In the genomic region with DNA sequence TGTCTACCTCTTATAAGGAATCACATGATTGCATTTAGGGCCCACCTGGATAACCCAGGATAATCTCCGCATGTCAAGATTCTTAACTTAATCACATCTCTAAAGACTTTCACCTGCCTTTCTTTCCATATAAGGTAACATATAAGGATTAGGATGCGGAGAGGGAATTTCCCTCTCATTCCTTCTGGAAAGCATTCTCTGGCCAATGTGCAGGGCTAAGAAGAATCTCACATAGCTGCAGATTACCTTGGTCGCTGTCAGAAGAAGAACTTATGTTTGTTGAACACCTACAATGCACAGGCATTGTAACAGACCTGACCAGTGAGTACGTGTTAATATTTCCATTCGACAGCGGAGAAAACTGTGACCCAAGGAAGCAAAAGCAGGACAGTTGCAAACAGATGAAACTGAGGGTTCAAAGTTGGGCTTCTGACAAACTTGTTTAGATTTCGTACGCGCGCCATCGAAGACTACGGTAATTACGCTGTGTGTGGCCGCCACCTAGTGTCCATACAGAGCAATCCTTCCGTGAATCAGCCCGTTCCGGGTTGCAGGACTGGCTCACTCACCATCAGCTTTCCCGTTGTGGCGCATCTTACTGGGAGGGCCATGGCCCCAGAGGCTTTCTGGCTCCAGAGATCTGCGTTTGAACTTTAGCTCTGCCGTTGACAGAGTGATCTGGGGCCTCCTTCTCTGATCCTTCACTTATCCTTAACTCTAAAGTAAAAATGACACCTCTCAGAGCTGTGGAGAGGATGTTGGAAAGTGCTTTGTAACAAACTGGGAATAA, we compare ENCODE assay signal across 8 cellular contexts. TPM values are rescaled to one million over a fixed set of nuclear protein-coding genes. Genes with fewer than 3 reads are reported as not detected.
DNase-seq lines count a peak whose midpoint lies in the region; ATAC-seq and TF ChIP-seq lines count a peak whose summit lies in the region.

No MANE protein-coding gene starts in this region.

- DNase-seq in DMS114 treated with DMSO at 0.1 percent for 48 hours (lab: John Stamatoyannopoulos, UW; ENCODE audit: unreplicated experiment) (peak; percentile 55), HFFc6 (peak; percentile 54), NCI-H2227 treated with DMSO at 0.1 percent for 48 hours (lab: John Stamatoyannopoulos, UW) (peak; percentile 73), cerebellum (ENCODE audit: low spot score) (peak; percentile 60), left colon (peak; percentile 60 to 76)
- DNase-seq in activated CD4-positive, alpha-beta T cell treated with anti-CD3 and anti-CD28 coated beads for 24 hours (ENCODE audit: low read depth in 2 of 2), result peak; percentile 43 to 55
- DNase-seq in stimulated activated CD4-positive, alpha-beta T cell treated with anti-CD3 and anti-CD28 coated beads, Interleukin-2, amount 100 ng/mL, for 24 hours, result peak; percentile 71 to 76

- ATAC-seq in left colon, result peak; percentile 98
- ATAC-seq in GM21717 (IDR thresholded peaks at IDR 0.05; ENCODE audit: unreplicated experiment), result no peak

- H3K4me1 Mint-ChIP-seq in HFFc6 (ENCODE audit: low read depth), result peaks cover 22% of the 10 kb centered on the region

- no peaks in the 10 kb centered on the region for H3K36me3 Mint-ChIP-seq in HFFc6 (ENCODE audit: low read depth)

- peak; percentile 92 for TF ChIP-seq CTCF in HFFc6 (IDR thresholded peaks at IDR 0.05)

- H3K4me3 Mint-ChIP-seq in HFFc6, result peak overlapping the region; percentile 18; the same call in 1 of the 2 replicates

- H3K27ac Mint-ChIP-seq in HFFc6, result no peak overlapping the region

- H3K9me3 Mint-ChIP-seq in HFFc6, result no peaks in the 10 kb centered on the region

- intact Hi-C loops in left colon (cut with DNase I, micrococcal nuclease), result loop anchor here in 1 of 2 donors (5.0 kb wide), 1 partner anchor 396 kb away; no protein-coding TSS in a partner anchor

- peaks cover 27% of the 10 kb centered on the region for H3K27me3 Mint-ChIP-seq in HFFc6 (ENCODE audit: insufficient read depth)

RNA-seq across cellular contexts. Expression of a gene that starts 9.5 kb away (rescaled TPM):
- not detected for total RNA-seq in HFFc6 (2021; fragmentation: NEBNext Ultra II Directional; extraction: Animal tissue kit (Norgen Biotek cat#: 25700))
- total RNA-seq in cerebellum (0.18 TPM), left colon (under 1 TPM; 0.18 to 0.59 TPM)

RNA-seq across cellular contexts. Expression of a gene that starts 13.0 kb away (rescaled TPM):
- under 1 TPM; 0.35 to 0.89 (median 0.56) TPM for total RNA-seq in HFFc6 (2021; fragmentation: NEBNext Ultra II Directional; extraction: Animal tissue kit (Norgen Biotek cat#: 25700))
- total RNA-seq in cerebellum, result not detected
- total RNA-seq in left colon, result not detected

RNA-seq across cellular contexts. Expression of a gene that starts 28.0 kb away (rescaled TPM):
- not detected for total RNA-seq in HFFc6 (2021; fragmentation: NEBNext Ultra II Directional; extraction: Animal tissue kit (Norgen Biotek cat#: 25700))
- total RNA-seq in cerebellum (6.4 TPM), left colon (1 to 10 TPM; 2.2 to 3.4 TPM)

RNA-seq across cellular contexts. Expression of a gene that starts 53.3 kb away (rescaled TPM):
- total RNA-seq in HFFc6 (2021; fragmentation: NEBNext Ultra II Directional; extraction: Animal tissue kit (Norgen Biotek cat#: 25700)), result 10 to 100 TPM; 12.0 to 15.3 (median 13.3) TPM
- 12.8 TPM for total RNA-seq in cerebellum
- total RNA-seq in left colon, result 1 to 10 TPM; 1.4 to 2.4 TPM
